8 cellular contexts compared by ENCODE assay signal in genomic region chr22:27462190-27462589, GRCh38.
DNase-seq lines count a peak whose midpoint lies in the region; ATAC-seq, FAIRE-seq and TF ChIP-seq lines count a peak whose summit lies in the region.

No MANE protein-coding gene starts in this region.

- H3K4me1 ChIP-seq in A549: peaks cover 24% of the 10 kb centered on the region
- H3K4me1 ChIP-seq in mesodermal cell (ENCODE audit: control insufficient read depth, insufficient read depth, low read length, poor library complexity, severe bottlenecking): peaks cover 34% of the 10 kb centered on the region

- no peak for TF ChIP-seq CTCF in A549 (IDR thresholded peaks at IDR 0.05)

- no peak for TF ChIP-seq POLR2A in A549 (IDR thresholded peaks at IDR 0.05; ENCODE audit: low read length)

- no peak for FAIRE-seq in A549 (lab: Jason Lieb, UNC)

- TF ChIP-seq RAD21 in A549 (conservative IDR thresholded peaks at IDR 0.05 in 1 of 2, IDR thresholded peaks at IDR 0.05 in 1 of 2): no peak

- no peaks in the 10 kb centered on the region for H3K36me3 ChIP-seq in mesodermal cell (ENCODE audit: control insufficient read depth, insufficient read depth, low read length)

- peak overlapping the region; percentile 5 for H3K4me2 ChIP-seq in A549

- TF ChIP-seq EP300 in A549 (IDR thresholded peaks at IDR 0.05): no peak

- no peaks in the 10 kb centered on the region for H3K9me3 ChIP-seq in A549
- H3K9me3 ChIP-seq in mesodermal cell (ENCODE audit: control insufficient read depth, low read length): no peaks in the 10 kb centered on the region

- WGBS in A549 (ENCODE audit: missing lambda C conversion rate): 50% methylated on average over 7 of the region's 7 CpGs
- 54 to 75% methylated on average over 5 to 6 of the region's 7 CpGs for WGBS in mesodermal cell (ENCODE audit: insufficient coverage in 2 of 2), 2 experiments

- DNase-seq in A549 (ENCODE audit: low read depth in 1 of 2, low spot score in 1 of 2) (no peak), NCI-H1930 (lab: John Stamatoyannopoulos, UW) (peak; percentile 32 to 69), D341Med (ENCODE audit: low spot score) (no peak), ureter (ENCODE audit: low spot score) (no peak)
- DNase-seq in activated naive CD4-positive, alpha-beta T cell treated with anti-CD3 and anti-CD28 coated beads, Interleukin-2, amount 50 U/mL, for 16 hours: no peak
- DNase-seq in stimulated activated CD4-positive, alpha-beta T cell treated with anti-CD3 and anti-CD28 coated beads, Interleukin-15, amount 100 ng/mL, for 24 hours: no peak

- POLR2A ChIA-PET in A549 (lab: Yijun Ruan, JAX): no interaction called here

- H3K27ac ChIP-seq in A549: peak overlapping the region; percentile 55 to 71
- H3K27ac ChIP-seq in cingulate gyrus (ENCODE audit: low read depth, low read length): peak overlapping the region; percentile 90
- peak overlapping the region; percentile 85 for H3K27ac ChIP-seq in mesodermal cell (ENCODE audit: low read depth, low read length, severe bottlenecking)

- no peak overlapping the region for H3K4me3 ChIP-seq in A549
- no peak overlapping the region for H3K4me3 ChIP-seq in mesodermal cell (ENCODE audit: extremely low read depth, insufficient read depth, low read length, poor library complexity, severe bottlenecking)

- CTCF ChIA-PET in A549 (lab: Yijun Ruan, JAX): interaction anchor here (0.6 to 1.0 kb wide), 2 partner anchors 11 to 293 kb away, joined by 3 to 5 read pairs; no protein-coding TSS in a partner anchor

- no peak; a peak in 1 of 6 replicates for ATAC-seq in A549

TF ChIP-seq in A549, 52 proteins besides CTCF, POLR2A, EP300 and RAD21:
- no peak for TF ChIP-seq JUN (IDR thresholded peaks at IDR 0.05)
- TF ChIP-seq HES2 (IDR thresholded peaks at IDR 0.05): no peak
- no peak for TF ChIP-seq BHLHE40 (IDR thresholded peaks at IDR 0.05; ENCODE audit: low read depth, low read length)
- no peak for TF ChIP-seq ZNF302 (CRISPR knock-in tag; IDR thresholded peaks at IDR 0.05)
- no peak for TF ChIP-seq NPAS2 (CRISPR knock-in tag; IDR thresholded peaks at IDR 0.05; ENCODE audit: borderline replicate concordance)
- no peak for TF ChIP-seq NFE2L2 (conservative IDR thresholded peaks at IDR 0.05; ENCODE audit: low read length)
- no peak for TF ChIP-seq RFX5 (IDR thresholded peaks at IDR 0.05)
- TF ChIP-seq EHMT2 (IDR thresholded peaks at IDR 0.05; ENCODE audit: low read depth): no peak
- no peak for TF ChIP-seq FOSB (CRISPR knock-in tag; IDR thresholded peaks at IDR 0.05)
- no peak for TF ChIP-seq MYC (IDR thresholded peaks at IDR 0.05; ENCODE audit: borderline replicate concordance, low read length)
- no peak for TF ChIP-seq HOXA7 (CRISPR knock-in tag; IDR thresholded peaks at IDR 0.05)
- no peak for TF ChIP-seq RNF2 (IDR thresholded peaks at IDR 0.05; ENCODE audit: borderline replicate concordance, low read depth)
- no peak for TF ChIP-seq CHD4 (IDR thresholded peaks at IDR 0.05; ENCODE audit: borderline replicate concordance)
- TF ChIP-seq GATA3 (IDR thresholded peaks at IDR 0.05; ENCODE audit: borderline replicate concordance): no peak

Comparison
In these comparisons a context has a peak if more than half of its experiments do, and no peak if none do; other contexts are left out.
1. DNase-seq: peak in NCI-H1930 (2 of 2); none in A549 (0 of 2), activated naive CD4-positive, alpha-beta T cell treated with anti-CD3 and anti-CD28 coated beads, Interleukin-2, amount 50 U/mL, for 16 hours (single experiment), D341Med (single experiment), ureter (single experiment) and stimulated activated CD4-positive, alpha-beta T cell treated with anti-CD3 and anti-CD28 coated beads, Interleukin-15, amount 100 ng/mL, for 24 hours (single experiment).
2. Peak in every context shown above with its lines, with median percentiles within 50 percentile points of each other: H3K27ac ChIP-seq.